ENCODE assay signal across 18 cellular contexts in genomic region chr2:197078535-197078934, GRCh38.
A peak's percentile ranks its signal among the peaks of the same experiment; 100 is the strongest.
DNase-seq lines count a peak whose midpoint lies in the region; ATAC-seq and TF ChIP-seq lines count a peak whose summit lies in the region.
"Had no signal": no experiment of that assay in that cellular context is flagged by ENCODE, and none has a peak within 500 bp of the region (broad histone marks: within the 10 kb centered on the region; RNA-seq: fewer than 3 reads in every experiment).

No MANE protein-coding gene starts in this region.

- no peak for ATAC-seq in stimulated activated naive CD8-positive, alpha-beta T cell treated with anti-CD3 and anti-CD28 coated beads, Interleukin-15, Interleukin-2, amounts not matched to agents 100 U/mL and 50 U/mL, for 24 hours
- ATAC-seq in naive thymus-derived CD4-positive, alpha-beta T cell: no peak
- ATAC-seq in HG03045 (IDR thresholded peaks at IDR 0.05; ENCODE audit: unreplicated experiment): no peak
- ATAC-seq: body of pancreas had no signal

- no peaks in the 10 kb centered on the region for H3K9me3 ChIP-seq in naive thymus-derived CD4-positive, alpha-beta T cell (ENCODE audit: control insufficient read depth in 2 of 3, low read length in 3 of 3)
- H3K9me3 ChIP-seq: body of pancreas had no signal

- H3K36me3 ChIP-seq in naive thymus-derived CD4-positive, alpha-beta T cell (ENCODE audit: control insufficient read depth in 2 of 3, insufficient read depth in 3 of 3, low read length in 3 of 3): peaks cover 33 to 95% (median 45%) of the 10 kb centered on the region in 3 experiments

- peaks cover 12% of the 10 kb centered on the region for H3K4me1 Mint-ChIP-seq in stimulated activated naive CD8-positive, alpha-beta T cell treated with anti-CD3 and anti-CD28 coated beads, Interleukin-15, Interleukin-2, amounts not matched to agents 100 ng/mL and 50 ng/mL, for 24 hours (ENCODE audit: low read depth)
- H3K4me1 Mint-ChIP-seq in brain: peaks cover 59% of the 10 kb centered on the region
- H3K4me1 Mint-ChIP-seq in naive thymus-derived CD4-positive, alpha-beta T cell: peaks cover 8 to 44% (median 27%) of the 10 kb centered on the region in 7 donors
- H3K4me1 Mint-ChIP-seq in activated T-helper 1 cell treated with anti-CD3 and anti-CD28 coated beads, Interleukin-12 subunit alpha, Interleukin-12 subunit beta, Interleukin-2, Interleukin-4 antibody, amounts not matched to agents 30 ng/mL and 10 ng/mL and 1 ng/mL, durations not matched to agents 14 hours and 24 hours and 36 hours (ENCODE audit: low read depth): peaks cover 13% of the 10 kb centered on the region

- TF ChIP-seq CTCF in brain (conservative IDR thresholded peaks at IDR 0.05): no peak

- no peak overlapping the region for H3K27ac ChIP-seq in naive thymus-derived CD4-positive, alpha-beta T cell (ENCODE audit: low read depth, low read length)
- H3K27ac ChIP-seq: body of pancreas, skin epidermis had no signal

- H3K27me3 ChIP-seq in naive thymus-derived CD4-positive, alpha-beta T cell (ENCODE audit: control insufficient read depth in 2 of 2, insufficient read depth in 2 of 2, low read length in 2 of 2): no peaks in the 10 kb centered on the region
- H3K27me3 ChIP-seq: body of pancreas had no signal

- H3K27ac Mint-ChIP-seq in stimulated activated naive CD8-positive, alpha-beta T cell treated with anti-CD3 and anti-CD28 coated beads, Interleukin-15, Interleukin-2, amounts not matched to agents 100 ng/mL and 50 ng/mL, for 24 hours: peak overlapping the region; percentile 47
- peak overlapping the region in 4 of 5 experiments; percentile 55 to 70 (median 66) for H3K27ac Mint-ChIP-seq in brain
- H3K27ac Mint-ChIP-seq in naive thymus-derived CD4-positive, alpha-beta T cell: peak overlapping the region in 8 of 9 donors; percentile 26 to 83 (median 42)
- H3K27ac Mint-ChIP-seq in activated T-helper 1 cell treated with anti-CD3 and anti-CD28 coated beads, Interleukin-12 subunit alpha, Interleukin-12 subunit beta, Interleukin-2, Interleukin-4 antibody, amounts not matched to agents 30 ng/mL and 10 ng/mL and 1 ng/mL, durations not matched to agents 14 hours and 24 hours and 36 hours: no peak overlapping the region

- intact Hi-C loops in naive thymus-derived CD4-positive, alpha-beta T cell (cut with micrococcal nuclease): no loop called here
- intact Hi-C loops in activated T-helper 1 cell treated with anti-CD3 and anti-CD28 coated beads, Interleukin-12 subunit alpha, Interleukin-12 subunit beta, Interleukin-2, Interleukin-4 antibody, amounts not matched to agents 30 ng/mL and 10 ng/mL and 1 ng/mL, durations not matched to agents 14 hours and 24 hours and 36 hours (cut with micrococcal nuclease): no loop called here

- POLR2A ChIA-PET in naive thymus-derived CD4-positive, alpha-beta T cell (lab: Charles Lee): no interaction called here

- H3K36me3 Mint-ChIP-seq in stimulated activated naive CD8-positive, alpha-beta T cell treated with anti-CD3 and anti-CD28 coated beads, Interleukin-15, Interleukin-2, amounts not matched to agents 100 ng/mL and 50 ng/mL, for 24 hours (ENCODE audit: low read depth): peaks cover 88% of the 10 kb centered on the region
- peaks cover 36% of the 10 kb centered on the region for H3K36me3 Mint-ChIP-seq in brain
- peaks cover 40 to 89% (median 82%) of the 10 kb centered on the region in 5 donors for H3K36me3 Mint-ChIP-seq in naive thymus-derived CD4-positive, alpha-beta T cell
- H3K36me3 Mint-ChIP-seq in activated T-helper 1 cell treated with anti-CD3 and anti-CD28 coated beads, Interleukin-12 subunit alpha, Interleukin-12 subunit beta, Interleukin-2, Interleukin-4 antibody, amounts not matched to agents 30 ng/mL and 10 ng/mL and 1 ng/mL, durations not matched to agents 14 hours and 24 hours and 36 hours (ENCODE audit: low read depth): peaks cover 62% of the 10 kb centered on the region

- H3K4me3 Mint-ChIP-seq in stimulated activated naive CD8-positive, alpha-beta T cell treated with anti-CD3 and anti-CD28 coated beads, Interleukin-15, Interleukin-2, amounts not matched to agents 100 ng/mL and 50 ng/mL, for 24 hours: no peak overlapping the region
- peak overlapping the region in 1 of 5 experiments; percentile 10 for H3K4me3 Mint-ChIP-seq in brain
- no peak overlapping the region for H3K4me3 Mint-ChIP-seq in naive thymus-derived CD4-positive, alpha-beta T cell
- no peak overlapping the region for H3K4me3 Mint-ChIP-seq in activated T-helper 1 cell treated with anti-CD3 and anti-CD28 coated beads, Interleukin-12 subunit alpha, Interleukin-12 subunit beta, Interleukin-2, Interleukin-4 antibody, amounts not matched to agents 30 ng/mL and 10 ng/mL and 1 ng/mL, durations not matched to agents 14 hours and 24 hours and 36 hours
- H3K4me3 Mint-ChIP-seq: activated CD4-positive, alpha-beta T cell treated with anti-CD3 and anti-CD28 coated beads, Interleukin-2, amount 10 ng/mL, durations not matched to agents 24 days and 14 days had no signal

- peaks cover 0 to 6% of the 10 kb centered on the region in 2 donors for H3K4me1 ChIP-seq in naive thymus-derived CD4-positive, alpha-beta T cell (ENCODE audit: control insufficient read depth in 2 of 2, insufficient read depth in 2 of 2, low read length in 2 of 2)
- H3K4me1 ChIP-seq: body of pancreas had no signal

- no peak overlapping the region for H3K4me3 ChIP-seq in naive thymus-derived CD4-positive, alpha-beta T cell (ENCODE audit: low read length)
- H3K4me3 ChIP-seq: body of pancreas, skin epidermis had no signal

- CTCF ChIA-PET in naive thymus-derived CD4-positive, alpha-beta T cell (lab: Charles Lee): interaction anchor here (1.0 kb wide), 1 partner anchor 35 kb away, joined by 7 read pairs; no protein-coding TSS in a partner anchor

- no peaks in the 10 kb centered on the region for H3K27me3 Mint-ChIP-seq in stimulated activated naive CD8-positive, alpha-beta T cell treated with anti-CD3 and anti-CD28 coated beads, Interleukin-15, Interleukin-2, amounts not matched to agents 100 ng/mL and 50 ng/mL, for 24 hours
- no peaks in the 10 kb centered on the region for H3K27me3 Mint-ChIP-seq in brain
- H3K27me3 Mint-ChIP-seq in naive thymus-derived CD4-positive, alpha-beta T cell: no peaks in the 10 kb centered on the region
- no peaks in the 10 kb centered on the region for H3K27me3 Mint-ChIP-seq in activated T-helper 1 cell treated with anti-CD3 and anti-CD28 coated beads, Interleukin-12 subunit alpha, Interleukin-12 subunit beta, Interleukin-2, Interleukin-4 antibody, amounts not matched to agents 30 ng/mL and 10 ng/mL and 1 ng/mL, durations not matched to agents 14 hours and 24 hours and 36 hours (ENCODE audit: insufficient read depth)
- H3K27me3 Mint-ChIP-seq: activated CD4-positive, alpha-beta T cell treated with anti-CD3 and anti-CD28 coated beads, Interleukin-2, amount 10 ng/mL, durations not matched to agents 24 days and 14 days had no signal

- H3K9me3 Mint-ChIP-seq in stimulated activated naive CD8-positive, alpha-beta T cell treated with anti-CD3 and anti-CD28 coated beads, Interleukin-15, Interleukin-2, amounts not matched to agents 100 ng/mL and 50 ng/mL, for 24 hours: peaks cover 7% of the 10 kb centered on the region
- H3K9me3 Mint-ChIP-seq in brain: peaks cover 0 to 8% (median 5%) of the 10 kb centered on the region in 5 experiments
- H3K9me3 Mint-ChIP-seq in naive thymus-derived CD4-positive, alpha-beta T cell: peaks cover 0 to 6% (median 0%) of the 10 kb centered on the region in 11 donors
- peaks cover 7% of the 10 kb centered on the region for H3K9me3 Mint-ChIP-seq in activated T-helper 1 cell treated with anti-CD3 and anti-CD28 coated beads, Interleukin-12 subunit alpha, Interleukin-12 subunit beta, Interleukin-2, Interleukin-4 antibody, amounts not matched to agents 30 ng/mL and 10 ng/mL and 1 ng/mL, durations not matched to agents 14 hours and 24 hours and 36 hours

- DNase-seq in stimulated activated naive CD8-positive, alpha-beta T cell treated with anti-CD3 and anti-CD28 coated beads, Interleukin-15, Interleukin-2, amounts not matched to agents 100 U/mL and 50 U/mL, for 24 hours: no peak
- no peak for DNase-seq in naive thymus-derived CD4-positive, alpha-beta T cell
- no peak for DNase-seq in activated T-helper 1 cell treated with anti-CD3 and anti-CD28 coated beads, Interleukin-12 subunit alpha, Interleukin-12 subunit beta, Interleukin-2, Interleukin-4 antibody, amounts not matched to agents 30 ng/mL and 10 ng/mL and 1 ng/mL, durations not matched to agents 14 hours and 24 hours and 36 hours (ENCODE audit: low spot score)
- DNase-seq in NCI-H510A (lab: John Stamatoyannopoulos, UW) (no peak), COR-L47 (lab: John Stamatoyannopoulos, UW) (no peak)
- DNase-seq: activated CD4-positive, alpha-beta T cell treated with anti-CD3 and anti-CD28 coated beads, Interleukin-2, amount 10 ng/mL, durations not matched to agents 24 days and 14 days; activated naive CD4-positive, alpha-beta T cell; body of pancreas; KG1; kidney; mammary epithelial cell; NCI-H187 treated with DMSO at 0.1 percent for 48 hours; NCI-H446 treated with DMSO at 0.1 percent for 48 hours; stimulated activated CD4-positive, alpha-beta T cell treated with anti-CD3 and anti-CD28 coated beads, Interleukin-4, amount 100 ng/mL, for 1 hour had no signal
